Comparison of ENCODE assay signal across 15 cellular contexts in the genomic region with DNA sequence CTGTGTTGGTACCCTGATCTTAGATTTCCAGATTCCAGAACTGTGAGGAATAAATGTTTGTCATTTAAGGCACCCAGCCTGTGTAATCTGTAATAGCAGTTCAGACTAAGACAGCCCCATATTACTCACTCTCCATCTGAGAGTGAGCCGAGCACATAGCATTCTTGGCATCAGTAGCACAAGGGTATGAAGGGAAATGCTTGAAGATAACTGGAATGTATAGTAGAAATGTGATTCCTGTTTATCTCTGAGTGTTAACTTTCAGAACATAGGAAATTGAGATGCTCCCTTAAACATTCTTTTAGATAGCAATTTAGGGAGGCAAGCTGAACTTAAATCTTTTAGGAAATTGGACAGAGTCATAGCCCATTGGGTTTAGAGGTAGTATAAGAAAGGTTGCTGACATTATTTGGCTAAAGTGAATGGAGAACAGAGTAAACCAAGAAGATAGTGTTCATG.
A peak's percentile ranks its signal among the peaks of the same experiment; 100 is the strongest.
DNase-seq lines count a peak whose midpoint lies in the region; ATAC-seq and TF ChIP-seq lines count a peak whose summit lies in the region.
"Had no signal": no experiment of that assay in that cellular context is flagged by ENCODE, and none has a peak within 500 bp of the region (broad histone marks: within the 10 kb centered on the region; RNA-seq: fewer than 3 reads in every experiment).

No MANE protein-coding gene starts in this region.

- H3K14ac ChIP-seq in mesenchymal stem cell (ENCODE audit: low read length in 2 of 2): no peak overlapping the region

- H3K4me1 ChIP-seq in mammary epithelial cell (ENCODE audit: insufficient read depth, low read length) (peaks cover 28% of the 10 kb centered on the region), mesenchymal stem cell (ENCODE audit: control insufficient read depth, insufficient read depth, low read depth, low read length) (peaks cover 2% of the 10 kb centered on the region), hepatocyte (ENCODE audit: insufficient read depth) (peaks cover 12% of the 10 kb centered on the region)

- H3K79me2 ChIP-seq in mammary epithelial cell (ENCODE audit: insufficient read depth, low read length): peaks cover 14% of the 10 kb centered on the region
- peaks cover 24% of the 10 kb centered on the region for H3K79me2 ChIP-seq in hepatocyte

- no peak overlapping the region for H3K27ac Mint-ChIP-seq in effector memory CD8-positive, alpha-beta T cell
- H3K27ac Mint-ChIP-seq: activated T-cell treated with anti-CD3 and anti-CD28 coated beads, Interleukin-2, amount 50 U/mL, for 24 hours had no signal

- no TSS peak for BruUV-seq in mammary epithelial cell (replicated peaks; lab: Mats Ljungman, UMichigan)

- peaks cover 6 to 8% of the 10 kb centered on the region in 2 donors for H3K4me1 Mint-ChIP-seq in effector memory CD8-positive, alpha-beta T cell (ENCODE audit: low read depth in 2 of 2)

- H3K18ac ChIP-seq in mesenchymal stem cell (ENCODE audit: low read depth in 1 of 2, low read length in 2 of 2): no peak overlapping the region

- H3K36me3 ChIP-seq in MG63: no peaks in the 10 kb centered on the region
- H3K36me3 ChIP-seq in mammary epithelial cell (ENCODE audit: insufficient read depth, low read length): no peaks in the 10 kb centered on the region
- no peaks in the 10 kb centered on the region for H3K36me3 ChIP-seq in mesenchymal stem cell (ENCODE audit: control insufficient read depth in 1 of 2, insufficient read depth in 2 of 2, low read depth in 1 of 2, low read length in 2 of 2)
- H3K36me3 ChIP-seq in hepatocyte (replicated peaks; ENCODE audit: insufficient read depth, low read depth): no peaks in the 10 kb centered on the region

- peak overlapping the region in 1 of 2 experiments; percentile 22 for H2BK12ac ChIP-seq in mesenchymal stem cell (ENCODE audit: low read length in 2 of 2)

- no peak overlapping the region for H2BK120ac ChIP-seq in mesenchymal stem cell (ENCODE audit: low read depth, low read length)

- no peak overlapping the region for H2BK15ac ChIP-seq in mesenchymal stem cell (ENCODE audit: low read depth, poor library complexity, severe bottlenecking)

- H3K9me3 ChIP-seq in MG63 (no peaks in the 10 kb centered on the region), mammary epithelial cell (replicated peaks; ENCODE audit: insufficient read depth, low read length) (no peaks in the 10 kb centered on the region), mesenchymal stem cell (ENCODE audit: control insufficient read depth, low read length) (no peaks in the 10 kb centered on the region), hepatocyte (ENCODE audit: low read depth) (no peaks in the 10 kb centered on the region)

- no peak overlapping the region for H3K4ac ChIP-seq in mesenchymal stem cell (ENCODE audit: low read depth in 1 of 2, low read length in 2 of 2)

- H3K27me3 ChIP-seq in MG63: no peaks in the 10 kb centered on the region
- H3K27me3 ChIP-seq in mammary epithelial cell (ENCODE audit: insufficient read depth, low read length): no peaks in the 10 kb centered on the region
- no peaks in the 10 kb centered on the region for H3K27me3 ChIP-seq in mesenchymal stem cell (ENCODE audit: control insufficient read depth in 1 of 2, insufficient read depth in 1 of 2, low read length in 2 of 2)
- no peaks in the 10 kb centered on the region for H3K27me3 ChIP-seq in hepatocyte

- H3K4me3 ChIP-seq in MG63 (no peak overlapping the region), mammary epithelial cell (replicated peaks in 1 of 3; ENCODE audit: insufficient read depth in 1 of 3, low read depth in 2 of 3, low read length in 3 of 3) (no peak overlapping the region), mesenchymal stem cell (ENCODE audit: insufficient read depth in 1 of 2, low read depth in 1 of 2, low read length in 2 of 2) (no peak overlapping the region), hepatocyte (no peak overlapping the region)
- H3K4me3 ChIP-seq: lung had no signal

- no peak overlapping the region for H2AFZ ChIP-seq in mammary epithelial cell (ENCODE audit: low read depth, low read length)
- no peak overlapping the region for H2AFZ ChIP-seq in mesenchymal stem cell (ENCODE audit: low read depth, low read length)
- H2AFZ ChIP-seq in hepatocyte: no peak overlapping the region

- no peaks in the 10 kb centered on the region for H3K9me3 Mint-ChIP-seq in effector memory CD8-positive, alpha-beta T cell
- H3K9me3 Mint-ChIP-seq: activated T-cell treated with anti-CD3 and anti-CD28 coated beads, Interleukin-2, amount 50 U/mL, for 24 hours; central memory CD8-positive, alpha-beta T cell had no signal

- no peak overlapping the region for H4K91ac ChIP-seq in mesenchymal stem cell (ENCODE audit: low read length)

- peak; percentile 73 for DNase-seq in AG08395 (ENCODE audit: low spot score)
- peak; percentile 72 for DNase-seq in MG63
- DNase-seq in mammary epithelial cell: peak; percentile 47
- peak; percentile 80 for DNase-seq in mesenchymal stem cell
- no peak for DNase-seq in effector memory CD8-positive, alpha-beta T cell
- no peak for DNase-seq in hepatocyte (ENCODE audit: low spot score)
- no peak for DNase-seq in NCI-H1930 (lab: John Stamatoyannopoulos, UW)
- DNase-seq: activated T-cell treated with anti-CD3 and anti-CD28 coated beads, Interleukin-2, amount 50 U/mL, for 24 hours; C1 segment of cervical spinal cord; glutamatergic neuron; H7; NCI-H2107 had no signal

- no peaks in the 10 kb centered on the region for H3K9me2 ChIP-seq in hepatocyte (replicated peaks; ENCODE audit: insufficient read depth)

- WGBS in mammary epithelial cell (ENCODE audit: low coverage, missing lambda C conversion rate): 23% methylated on average over 1 of the region's 1 CpG
- 0% methylated on average over 1 of the region's 1 CpG for WGBS in mesenchymal stem cell
- 45% methylated on average over 1 of the region's 1 CpG for WGBS in hepatocyte (ENCODE audit: low lambda C conversion rate, missing lambda C conversion rate)

- H3K4me3 Mint-ChIP-seq in effector memory CD8-positive, alpha-beta T cell: no peak overlapping the region
- H3K4me3 Mint-ChIP-seq: activated T-cell treated with anti-CD3 and anti-CD28 coated beads, Interleukin-2, amount 50 U/mL, for 24 hours; central memory CD8-positive, alpha-beta T cell had no signal

- H3K4me2 ChIP-seq in mammary epithelial cell (ENCODE audit: insufficient read depth, low read depth, low read length): no peak overlapping the region
- H3K4me2 ChIP-seq in mesenchymal stem cell (ENCODE audit: low read length, poor library complexity, severe bottlenecking): no peak overlapping the region
- H3K4me2 ChIP-seq in hepatocyte: no peak overlapping the region

- H3K27me3 Mint-ChIP-seq in effector memory CD8-positive, alpha-beta T cell: no peaks in the 10 kb centered on the region
- H3K27me3 Mint-ChIP-seq: activated T-cell treated with anti-CD3 and anti-CD28 coated beads, Interleukin-2, amount 50 U/mL, for 24 hours; central memory CD8-positive, alpha-beta T cell had no signal

- dilution Hi-C loops in mammary epithelial cell (cut with HindIII; ENCODE audit: low sequenced_read_pairs): no loop called here

- in situ Hi-C loops in mammary epithelial cell (cut with MboI; ENCODE audit: low sequenced_read_pairs in 2 of 2): loop anchor here in 1 of 2 donors (25.0 kb wide), 1 partner anchor 257 kb away; a partner anchor contains a TSS

- intact Hi-C loops in mammary epithelial cell (cut with micrococcal nuclease): loop anchor here (5.0 kb wide), 2 partner anchors 52 to 98 kb away; no protein-coding TSS in a partner anchor

- no peak overlapping the region for H2AK5ac ChIP-seq in mesenchymal stem cell (ENCODE audit: low read length, severe bottlenecking)

- CTCF ChIA-PET in mammary epithelial cell (lab: Charles Lee; ENCODE audit: low non-redundant PET): no interaction called here

- peaks cover 18% of the 10 kb centered on the region for H3K79me1 ChIP-seq in mesenchymal stem cell (replicated peaks; ENCODE audit: low read length, poor library complexity, severe bottlenecking)

- peaks cover 4% of the 10 kb centered on the region for H3K36me3 Mint-ChIP-seq in effector memory CD8-positive, alpha-beta T cell (ENCODE audit: insufficient read depth)

- H3K27ac ChIP-seq in mammary epithelial cell (ENCODE audit: insufficient read depth, low read depth, low read length) (no peak overlapping the region), mesenchymal stem cell (ENCODE audit: low read length, poor library complexity, severe bottlenecking) (peak overlapping the region; percentile 56), hepatocyte (no peak overlapping the region)

- H2BK5ac ChIP-seq in mesenchymal stem cell (ENCODE audit: low read depth, low read length, poor library complexity, severe bottlenecking): no peak overlapping the region

- TF ChIP-seq CTCF in mammary epithelial cell (conservative IDR thresholded peaks at IDR 0.05 in 1 of 2, IDR thresholded peaks at IDR 0.05 in 1 of 2; ENCODE audit: extremely low read depth in 1 of 2, insufficient read depth in 1 of 2, low read depth in 1 of 2, low read length in 2 of 2) (no peak), hepatocyte (IDR thresholded peaks at IDR 0.05; ENCODE audit: poor library complexity) (no peak)

- ATAC-seq in effector memory CD8-positive, alpha-beta T cell (replicated peaks): no peak
- no peak for ATAC-seq in GM19351 (IDR thresholded peaks at IDR 0.05; ENCODE audit: unreplicated experiment)

- H4K8ac ChIP-seq in mesenchymal stem cell (ENCODE audit: low read length): no peak overlapping the region

- no peak overlapping the region for H3K23ac ChIP-seq in mesenchymal stem cell (ENCODE audit: low read length in 2 of 2)

- no peaks in the 10 kb centered on the region for H4K20me1 ChIP-seq in mammary epithelial cell (ENCODE audit: insufficient read depth, low read length)
- no peaks in the 10 kb centered on the region for H4K20me1 ChIP-seq in hepatocyte (ENCODE audit: insufficient read depth, poor library complexity, severe bottlenecking)

- H3K9ac ChIP-seq in mammary epithelial cell (ENCODE audit: insufficient read depth, low read length) (no peak overlapping the region), mesenchymal stem cell (ENCODE audit: low read length) (peak overlapping the region; percentile 30)

Comparison
In these comparisons a context has a peak if more than half of its experiments do, and no peak if none do; other contexts are left out.
1. DNase-seq: peak in AG08395 (single experiment), MG63 (single experiment), mammary epithelial cell (single experiment) and mesenchymal stem cell (single experiment); none in effector memory CD8-positive, alpha-beta T cell (0 of 3), hepatocyte (single experiment) and NCI-H1930 (0 of 2).